29 cellular contexts compared by ENCODE assay signal in genomic region chr2:219947575-219947974, GRCh38.
DNase-seq lines count a peak whose midpoint lies in the region; ATAC-seq and TF ChIP-seq lines count a peak whose summit lies in the region.
"Had no signal": no experiment of that assay in that cellular context is flagged by ENCODE, and none has a peak within 500 bp of the region (broad histone marks: within the 10 kb centered on the region; RNA-seq: fewer than 3 reads in every experiment).

No MANE protein-coding gene starts in this region.

- no peaks in the 10 kb centered on the region for H3K79me1 ChIP-seq in IMR-90 (ENCODE audit: low read depth in 1 of 2, low read length in 2 of 2)

- H3K27me3 ChIP-seq in IMR-90 (ENCODE audit: control insufficient read depth, insufficient read depth, low read length) = no peaks in the 10 kb centered on the region; the same call in 1 of the 2 replicates
- H3K27me3 ChIP-seq in thyroid gland = no peaks in the 10 kb centered on the region
- H3K27me3 ChIP-seq: neutrophil, stomach had no signal

- no TSS peak for BruUV-seq in IMR-90 (replicated peaks; lab: Mats Ljungman, UMichigan)

- in situ Hi-C loops in IMR-90 (cut with MboI; ENCODE audit: low sequenced_read_pairs) = no loop called here

- H2BK120ac ChIP-seq in IMR-90 (ENCODE audit: low read depth, low read length) = no peak overlapping the region

- no peak overlapping the region for H3K9ac ChIP-seq in IMR-90 (ENCODE audit: low read depth, low read length)

- TF ChIP-seq CTCF in IMR-90 (conservative IDR thresholded peaks at IDR 0.05; ENCODE audit: low read depth, low read length) (no peak), chondrocyte (IDR thresholded peaks at IDR 0.05) (no peak), thyroid gland (IDR thresholded peaks at IDR 0.05) (no peak)

- H3K9me3 ChIP-seq in IMR-90 (ENCODE audit: control insufficient read depth, insufficient read depth, low read length) (no peaks in the 10 kb centered on the region), thyroid gland (no peaks in the 10 kb centered on the region)
- H3K9me3 ChIP-seq: neutrophil, psoas muscle, stomach had no signal

- H3K4ac ChIP-seq in IMR-90 (ENCODE audit: low read depth, low read length) = no peak overlapping the region

- intact Hi-C loops in IMR-90 (cut with micrococcal nuclease) = no loop called here
- intact Hi-C loops in thyroid gland (cut with DNase I) = no loop called here

- H2AK9ac ChIP-seq in IMR-90 (replicated peaks; ENCODE audit: low read depth, low read length, poor library complexity) = no peak overlapping the region

- H3K36me3 ChIP-seq in IMR-90 (ENCODE audit: control insufficient read depth, insufficient read depth, low read length) (no peaks in the 10 kb centered on the region), thyroid gland (no peaks in the 10 kb centered on the region)
- H3K36me3 ChIP-seq: neutrophil, stomach had no signal

- DNase-seq in ELR (ENCODE audit: low read depth) (peak; percentile 23), IMR-90 (peak; percentile 55), chondrocyte (ENCODE audit: low spot score) (no peak), myocyte (ENCODE audit: low read depth) (peak; percentile 45), SW480 (ENCODE audit: low spot score) (no peak), thyroid gland (no peak), HK-2 (ENCODE audit: unreplicated experiment) (no peak)
- DNase-seq: activated CD4-positive, alpha-beta T cell treated with anti-CD3 and anti-CD28 coated beads, Interleukin-2, amount 50 U/mL, for 1 hour; AML-193; aorta; CD4-positive, alpha-beta memory T cell; effector memory CD4-positive, alpha-beta T cell; left colon; NCI-H1105; NCI-H2029; NCI-H748 treated with DMSO at 0.1 percent for 48 hours; psoas muscle; stimulated activated CD8-positive, alpha-beta memory T cell treated with anti-CD3 and anti-CD28 coated beads, Interleukin-4, amount 100 ng/mL, for 48 hours; stomach had no signal

- H3K4me2 ChIP-seq in IMR-90 (ENCODE audit: low read depth, low read length) = no peak overlapping the region

- no peak overlapping the region for H4K5ac ChIP-seq in IMR-90 (ENCODE audit: low read depth, low read length)

- no peak overlapping the region for H4K91ac ChIP-seq in IMR-90 (ENCODE audit: insufficient read depth, low read depth, low read length)

- POLR2A ChIA-PET in IMR-90 (lab: Charles Lee; ENCODE audit: unreplicated experiment) = no interaction called here

- no peaks in the 10 kb centered on the region for H3K9me1 ChIP-seq in IMR-90 (ENCODE audit: insufficient read depth, low read length)

- no peak overlapping the region for H3K4me3 Mint-ChIP-seq in chondrocyte (ENCODE audit: unreplicated experiment)
- H3K4me3 Mint-ChIP-seq: activated naive CD4-positive, alpha-beta T cell treated with anti-CD3 and anti-CD28 coated beads, Interleukin-2, amount 50 U/mL, for 24 hours; activated T-helper 1 cell treated with anti-CD3 and anti-CD28 coated beads, Interleukin-12 subunit alpha, Interleukin-12 subunit beta, Interleukin-2, Interleukin-4 antibody, amounts not matched to agents 30 ng/mL and 10 ng/mL and 1 ng/mL, durations not matched to agents 14 hours and 24 hours and 36 hours; CD4-positive, alpha-beta memory T cell; central memory CD8-positive, alpha-beta T cell; memory B cell; T-helper 2 cell treated with Interferon-gamma antibody and Interleukin-4, amounts not matched to agents 5 μg/mL and 100 μg/mL, for 36 hours; type B pancreatic cell had no signal

- ATAC-seq in IMR-90 (ENCODE audit: low read depth) = peak; percentile 59
- no peak for ATAC-seq in GM18505 (IDR thresholded peaks at IDR 0.05; ENCODE audit: unreplicated experiment)
- ATAC-seq: esophagus mucosa, left colon, psoas muscle had no signal

- no peak overlapping the region for H2BK15ac ChIP-seq in IMR-90 (ENCODE audit: low read depth, low read length)

- TF ChIP-seq POLR2A in IMR-90 (IDR thresholded peaks at IDR 0.05; ENCODE audit: low read depth, low read length) (no peak), GM18505 (IDR thresholded peaks at IDR 0.05; ENCODE audit: borderline replicate concordance, extremely low read depth, insufficient read depth, insufficient read length) (no peak), thyroid gland (IDR thresholded peaks at IDR 0.05) (no peak)

- H3K27me3 Mint-ChIP-seq in chondrocyte (ENCODE audit: low read depth) = no peaks in the 10 kb centered on the region

- no peak for TF ChIP-seq RAD21 in IMR-90 (IDR thresholded peaks at IDR 0.05; ENCODE audit: low read length)

- H3K4me3 ChIP-seq in IMR-90 (ENCODE audit: insufficient read depth, low read depth, low read length) = no peak overlapping the region
- H3K4me3 ChIP-seq in thyroid gland (replicated peaks in 1 of 3) = no peak overlapping the region
- H3K4me3 ChIP-seq: psoas muscle, stomach had no signal

- H3K4me1 ChIP-seq in IMR-90 (ENCODE audit: control insufficient read depth, insufficient read depth, low read length) (peaks cover 2% of the 10 kb centered on the region; the same call in 1 of the 2 replicates), thyroid gland (peaks cover 2 to 4% of the 10 kb centered on the region in 2 donors)
- H3K4me1 ChIP-seq: psoas muscle, stomach had no signal

- no peak overlapping the region for H2AK5ac ChIP-seq in IMR-90 (ENCODE audit: low read depth, low read length)

- no CpG with 5 or more reads among the region's 3 CpGs for WGBS in IMR-90 (ENCODE audit: extremely low coverage in 2 of 2, insufficient read length in 1 of 2), 2 experiments
- WGBS in thyroid gland, 2 donors = 86 to 89% methylated on average over 3 of the region's 3 CpGs

- no peak overlapping the region for H2BK20ac ChIP-seq in IMR-90 (ENCODE audit: low read depth, low read length)

- no peaks in the 10 kb centered on the region for H3K9me3 Mint-ChIP-seq in chondrocyte (ENCODE audit: low read depth)
- H3K9me3 Mint-ChIP-seq: activated naive CD4-positive, alpha-beta T cell treated with anti-CD3 and anti-CD28 coated beads, Interleukin-2, amount 50 U/mL, for 24 hours; activated T-helper 1 cell treated with anti-CD3 and anti-CD28 coated beads, Interleukin-12 subunit alpha, Interleukin-12 subunit beta, Interleukin-2, Interleukin-4 antibody, amounts not matched to agents 30 ng/mL and 10 ng/mL and 1 ng/mL, durations not matched to agents 14 hours and 24 hours and 36 hours; central memory CD8-positive, alpha-beta T cell; T-helper 2 cell treated with Interferon-gamma antibody and Interleukin-4, amounts not matched to agents 5 μg/mL and 100 μg/mL, for 36 hours; type B pancreatic cell had no signal

- no peak overlapping the region for H3K14ac ChIP-seq in IMR-90 (replicated peaks; ENCODE audit: low read depth, low read length)

- no peaks in the 10 kb centered on the region for H3K36me3 Mint-ChIP-seq in chondrocyte (ENCODE audit: low read depth)
- H3K36me3 Mint-ChIP-seq: activated naive CD4-positive, alpha-beta T cell treated with anti-CD3 and anti-CD28 coated beads, Interleukin-2, amount 50 U/mL, for 24 hours; CD4-positive, alpha-beta memory T cell; memory B cell; type B pancreatic cell had no signal

- H3K56ac ChIP-seq in IMR-90 (ENCODE audit: extremely low read depth, insufficient read depth, low read length) = no peak overlapping the region

- CTCF ChIA-PET in IMR-90 (lab: Yijun Ruan, JAX) = no interaction called here

- dilution Hi-C loops in IMR-90 (cut with HindIII; ENCODE audit: low sequenced_read_pairs, unreplicated experiment) = no loop called here

- no peaks in the 10 kb centered on the region for H4K20me1 ChIP-seq in IMR-90 (ENCODE audit: insufficient read depth, low read length)

- H3K23ac ChIP-seq in IMR-90 (ENCODE audit: low read depth, low read length) = no peak overlapping the region

- H3K27ac Mint-ChIP-seq in chondrocyte (ENCODE audit: unreplicated experiment) = peak overlapping the region; percentile 18
- H3K27ac Mint-ChIP-seq: activated naive CD4-positive, alpha-beta T cell treated with anti-CD3 and anti-CD28 coated beads, Interleukin-2, amount 50 U/mL, for 24 hours; activated T-helper 1 cell treated with anti-CD3 and anti-CD28 coated beads, Interleukin-12 subunit alpha, Interleukin-12 subunit beta, Interleukin-2, Interleukin-4 antibody, amounts not matched to agents 30 ng/mL and 10 ng/mL and 1 ng/mL, durations not matched to agents 14 hours and 24 hours and 36 hours; CD4-positive, alpha-beta memory T cell; memory B cell; T-helper 2 cell treated with Interferon-gamma antibody and Interleukin-4, amounts not matched to agents 5 μg/mL and 100 μg/mL, for 36 hours; type B pancreatic cell had no signal

- H2BK5ac ChIP-seq in IMR-90 (ENCODE audit: low read depth, low read length, poor library complexity, severe bottlenecking) = no peak overlapping the region

- H4K8ac ChIP-seq in IMR-90 (ENCODE audit: low read depth in 2 of 2, low read length in 2 of 2) = no peak overlapping the region

- no peak overlapping the region for H2AFZ ChIP-seq in IMR-90 (replicated peaks; ENCODE audit: low read length, poor library complexity)

- no peak overlapping the region for H3K18ac ChIP-seq in IMR-90 (ENCODE audit: low read depth, low read length)

- H3K4me1 Mint-ChIP-seq in chondrocyte (ENCODE audit: low read depth) = peaks cover 23% of the 10 kb centered on the region
- H3K4me1 Mint-ChIP-seq: activated naive CD4-positive, alpha-beta T cell treated with anti-CD3 and anti-CD28 coated beads, Interleukin-2, amount 50 U/mL, for 24 hours; CD4-positive, alpha-beta memory T cell; central memory CD8-positive, alpha-beta T cell; memory B cell had no signal

- H3K27ac ChIP-seq in IMR-90 (ENCODE audit: insufficient read depth, low read length) (no peak overlapping the region), thyroid gland (no peak overlapping the region)
- H3K27ac ChIP-seq: neutrophil, psoas muscle, stomach, VCaP had no signal

TF ChIP-seq in IMR-90, 13 proteins besides CTCF, POLR2A, EP300 and RAD21:
- TF ChIP-seq MXI1 (IDR thresholded peaks at IDR 0.05; ENCODE audit: borderline replicate concordance, low read depth, low read length) = no peak
TF ChIP-seq in IMR-90: peak in this region for 0.

Comparison
In these comparisons a context has a peak if more than half of its experiments do, and no peak if none do; other contexts are left out.
1. DNase-seq: peak in ELR (single experiment), IMR-90 (single experiment) and myocyte (single experiment); none in chondrocyte (single experiment), SW480 (single experiment), thyroid gland (0 of 2) and HK-2 (single experiment).